In genomic region chr11:123302751-123303195, GRCh38 we compare ENCODE assay signal across 9 cellular contexts.
DNase-seq lines count a peak whose midpoint lies in the region; ATAC-seq and TF ChIP-seq lines count a peak whose summit lies in the region.
"Had no signal": no experiment of that assay in that cellular context is flagged by ENCODE, and none has a peak within 500 bp of the region (broad histone marks: within the 10 kb centered on the region; RNA-seq: fewer than 3 reads in every experiment).

No MANE protein-coding gene starts in this region.

- no peak overlapping the region for H3K4me3 ChIP-seq in heart right ventricle

- H3K4me1 Mint-ChIP-seq in activated T-helper 1 cell treated with anti-CD3 and anti-CD28 coated beads, Interleukin-12 subunit alpha, Interleukin-12 subunit beta, Interleukin-2, Interleukin-4 antibody, amounts not matched to agents 30 ng/mL and 10 ng/mL and 1 ng/mL, durations not matched to agents 14 hours and 24 hours and 36 hours (ENCODE audit: low read depth): peaks cover 61% of the 10 kb centered on the region
- H3K4me1 Mint-ChIP-seq in osteocyte (ENCODE audit: unreplicated experiment): peaks cover 20% of the 10 kb centered on the region

- ATAC-seq in GM18520 (IDR thresholded peaks at IDR 0.05; ENCODE audit: unreplicated experiment) (peak; percentile 54), HG03060 (IDR thresholded peaks at IDR 0.05; ENCODE audit: low read depth, unreplicated experiment) (peak; percentile 53), heart right ventricle (no peak), HG02763 (IDR thresholded peaks at IDR 0.05; ENCODE audit: unreplicated experiment) (no peak)

- no peaks in the 10 kb centered on the region for H3K36me3 ChIP-seq in heart right ventricle

- H3K27me3 Mint-ChIP-seq in activated T-helper 1 cell treated with anti-CD3 and anti-CD28 coated beads, Interleukin-12 subunit alpha, Interleukin-12 subunit beta, Interleukin-2, Interleukin-4 antibody, amounts not matched to agents 30 ng/mL and 10 ng/mL and 1 ng/mL, durations not matched to agents 14 hours and 24 hours and 36 hours (ENCODE audit: insufficient read depth): no peaks in the 10 kb centered on the region
- H3K27me3 Mint-ChIP-seq in osteocyte (ENCODE audit: unreplicated experiment): peaks cover 19% of the 10 kb centered on the region

- peaks cover 2 to 39% (median 14%) of the 10 kb centered on the region in 9 donors for H3K4me1 ChIP-seq in heart right ventricle

- peak; percentile 39 for DNase-seq in activated T-helper 1 cell treated with anti-CD3 and anti-CD28 coated beads, Interleukin-12 subunit alpha, Interleukin-12 subunit beta, Interleukin-2, Interleukin-4 antibody, amounts not matched to agents 30 ng/mL and 10 ng/mL and 1 ng/mL, durations not matched to agents 14 hours and 24 hours and 36 hours (ENCODE audit: low spot score)
- no peak for DNase-seq in osteocyte (ENCODE audit: extremely low spot score, unreplicated experiment)
- DNase-seq in NCI-H2029 treated with DMSO at 0.1 percent for 48 hours (lab: John Stamatoyannopoulos, UW): no peak
- DNase-seq in DMS79 treated with DMSO at 0.1 percent for 48 hours (lab: John Stamatoyannopoulos, UW): no peak
- DNase-seq in heart right ventricle: no peak
- DNase-seq: naive B cell had no signal

- H3K27ac Mint-ChIP-seq in activated T-helper 1 cell treated with anti-CD3 and anti-CD28 coated beads, Interleukin-12 subunit alpha, Interleukin-12 subunit beta, Interleukin-2, Interleukin-4 antibody, amounts not matched to agents 30 ng/mL and 10 ng/mL and 1 ng/mL, durations not matched to agents 14 hours and 24 hours and 36 hours: peak overlapping the region; percentile 98
- H3K27ac Mint-ChIP-seq in osteocyte (ENCODE audit: unreplicated experiment): no peak overlapping the region

- H3K9me3 Mint-ChIP-seq in activated T-helper 1 cell treated with anti-CD3 and anti-CD28 coated beads, Interleukin-12 subunit alpha, Interleukin-12 subunit beta, Interleukin-2, Interleukin-4 antibody, amounts not matched to agents 30 ng/mL and 10 ng/mL and 1 ng/mL, durations not matched to agents 14 hours and 24 hours and 36 hours: no peaks in the 10 kb centered on the region
- H3K9me3 Mint-ChIP-seq in osteocyte (ENCODE audit: unreplicated experiment): no peaks in the 10 kb centered on the region
- H3K9me3 Mint-ChIP-seq: naive B cell had no signal

- peak overlapping the region; percentile 86 for H3K4me3 Mint-ChIP-seq in activated T-helper 1 cell treated with anti-CD3 and anti-CD28 coated beads, Interleukin-12 subunit alpha, Interleukin-12 subunit beta, Interleukin-2, Interleukin-4 antibody, amounts not matched to agents 30 ng/mL and 10 ng/mL and 1 ng/mL, durations not matched to agents 14 hours and 24 hours and 36 hours
- peak overlapping the region; percentile 34 for H3K4me3 Mint-ChIP-seq in osteocyte (ENCODE audit: unreplicated experiment)

- H3K36me3 Mint-ChIP-seq in activated T-helper 1 cell treated with anti-CD3 and anti-CD28 coated beads, Interleukin-12 subunit alpha, Interleukin-12 subunit beta, Interleukin-2, Interleukin-4 antibody, amounts not matched to agents 30 ng/mL and 10 ng/mL and 1 ng/mL, durations not matched to agents 14 hours and 24 hours and 36 hours (ENCODE audit: low read depth): no peaks in the 10 kb centered on the region
- H3K36me3 Mint-ChIP-seq in osteocyte (ENCODE audit: unreplicated experiment): no peaks in the 10 kb centered on the region
- H3K36me3 Mint-ChIP-seq: naive B cell had no signal

- intact Hi-C loops in activated T-helper 1 cell treated with anti-CD3 and anti-CD28 coated beads, Interleukin-12 subunit alpha, Interleukin-12 subunit beta, Interleukin-2, Interleukin-4 antibody, amounts not matched to agents 30 ng/mL and 10 ng/mL and 1 ng/mL, durations not matched to agents 14 hours and 24 hours and 36 hours (cut with micrococcal nuclease): loop anchor here (1.0 to 5.0 kb wide), 10 partner anchors 36 to 440 kb away; partner anchors contain the start of genes HSPA8 and ZNF202
- intact Hi-C loops in heart right ventricle (cut with DNase I): loop anchor here in 9 of 10 donors (2.0 to 10.0 kb wide), 10 partner anchors 52 to 178 kb away; no protein-coding TSS in a partner anchor

- H3K27ac ChIP-seq in heart right ventricle: no peak overlapping the region

- 75 to 77% methylated on average over 8 of the region's 8 CpGs for WGBS in heart right ventricle, 2 donors

- H3K9me3 ChIP-seq in heart right ventricle: no peaks in the 10 kb centered on the region

- peaks cover 0 to 26% (median 14%) of the 10 kb centered on the region in 7 donors for H3K27me3 ChIP-seq in heart right ventricle

- TF ChIP-seq CTCF in osteocyte (IDR thresholded peaks at IDR 0.05): no peak
- TF ChIP-seq CTCF in heart right ventricle (IDR thresholded peaks at IDR 0.05): no peak

Comparison
In these comparisons a context has a peak if more than half of its experiments do, and no peak if none do; other contexts are left out.
1. ATAC-seq: peak in GM18520 (single experiment) and HG03060 (single experiment); none in heart right ventricle (0 of 8) and HG02763 (single experiment).